Comparison of ENCODE assay signal across 8 cellular contexts in genomic region chr19:4911786-4912672, GRCh38. TPM values are rescaled to one million over a fixed set of nuclear protein-coding genes. Genes with fewer than 3 reads are reported as not detected.
DNase-seq lines count a peak whose midpoint lies in the region; ATAC-seq and TF ChIP-seq lines count a peak whose summit lies in the region.

No MANE protein-coding gene starts in this region.

- peaks cover 29% of the 10 kb centered on the region for H3K4me1 ChIP-seq in left ventricle myocardium inferior

- peaks cover 37% of the 10 kb centered on the region for H3K4me1 Mint-ChIP-seq in T-helper 17 cell

- ATAC-seq in T-helper 17 cell = peak; percentile 49
- ATAC-seq in GM19328 (IDR thresholded peaks at IDR 0.05; ENCODE audit: unreplicated experiment) = no peak

- H3K27ac ChIP-seq in angular gyrus (ENCODE audit: low read depth, low read length) = peak overlapping the region; percentile 66
- no peak overlapping the region for H3K27ac ChIP-seq in left ventricle myocardium inferior (replicated peaks)

- peaks cover 3% of the 10 kb centered on the region for H3K36me3 Mint-ChIP-seq in T-helper 17 cell (ENCODE audit: low read depth)

- H3K27me3 ChIP-seq in left ventricle myocardium inferior (ENCODE audit: low read depth) = peaks cover 12% of the 10 kb centered on the region

- no peaks in the 10 kb centered on the region for H3K27me3 Mint-ChIP-seq in T-helper 17 cell

- no peaks in the 10 kb centered on the region for H3K9me3 ChIP-seq in T-helper 17 cell (ENCODE audit: control insufficient read depth, low read length, poor library complexity, severe bottlenecking)
- no peaks in the 10 kb centered on the region for H3K9me3 ChIP-seq in left ventricle myocardium inferior (replicated peaks)

- H3K4me3 ChIP-seq in left ventricle myocardium inferior = peak overlapping the region; percentile 79

- peak overlapping the region; percentile 92 for H3K4me3 Mint-ChIP-seq in T-helper 17 cell

- TF ChIP-seq CTCF in left ventricle myocardium inferior (IDR thresholded peaks at IDR 0.05; ENCODE audit: borderline replicate concordance) = peak; percentile 68

- intact Hi-C loops in left ventricle myocardium inferior (cut with micrococcal nuclease) = loop anchor here (5.0 kb wide), 1 partner anchor 105 kb away; no protein-coding TSS in a partner anchor

- peak; percentile 80 for DNase-seq in D341Med (ENCODE audit: low spot score)
- peak; percentile 43 for DNase-seq in HuH-7 (ENCODE audit: low spot score)
- DNase-seq in T-helper 17 cell = peak; percentile 41 to 51 (median 50)
- peak; percentile 32 for DNase-seq in left ventricle myocardium inferior
- DNase-seq in putamen (ENCODE audit: low spot score) = peak; percentile 52
- no peak for DNase-seq in NCI-H187 (lab: John Stamatoyannopoulos, UW)

- no peaks in the 10 kb centered on the region for H3K36me3 ChIP-seq in left ventricle myocardium inferior

- peak overlapping the region; percentile 92 for H3K27ac Mint-ChIP-seq in T-helper 17 cell

RNA-seq across cellular contexts. Expression of gene UHRF1, which starts 2.7 kb away (rescaled TPM):
- total RNA-seq in T-helper 17 cell (under 1 TPM; 0.12 to 0.34 TPM), left ventricle myocardium inferior (1.3 TPM)

RNA-seq across cellular contexts. Expression of gene ARRDC5, which starts 9.3 kb away (rescaled TPM):
- total RNA-seq in T-helper 17 cell (1 to 10 TPM; 4.0 to 4.8 TPM), left ventricle myocardium inferior (not detected)

RNA-seq across cellular contexts. Expression of gene PLIN3, which starts 44.6 kb away (rescaled TPM):
- total RNA-seq in T-helper 17 cell (10 to 100 TPM; 19.7 to 21.7 TPM), left ventricle myocardium inferior (26.7 TPM)

RNA-seq across cellular contexts. Expression of gene KDM4B, which starts 56.9 kb away (rescaled TPM):
- total RNA-seq in T-helper 17 cell (10 to 100 TPM; 37.6 to 42.2 TPM), left ventricle myocardium inferior (34.1 TPM)

Comparison
In these comparisons a context has a peak if more than half of its experiments do, and no peak if none do; other contexts are left out.
1. DNase-seq: peak in D341Med (single experiment), HuH-7 (single experiment), T-helper 17 cell (3 of 3), left ventricle myocardium inferior (single experiment) and putamen (single experiment); none in NCI-H187 (0 of 2).